18 cellular contexts compared by ENCODE assay signal in genomic region chr19:2188708-2189385, GRCh38. TPM values are rescaled to one million over a fixed set of nuclear protein-coding genes. Genes with fewer than 3 reads are reported as not detected.
DNase-seq lines count a peak whose midpoint lies in the region; ATAC-seq and TF ChIP-seq lines count a peak whose summit lies in the region.
"Had no signal": no experiment of that assay in that cellular context is flagged by ENCODE, and none has a peak within 500 bp of the region (broad histone marks: within the 10 kb centered on the region; RNA-seq: fewer than 3 reads in every experiment).

No MANE protein-coding gene starts in this region.

- peak overlapping the region; percentile 8 for H3K27ac Mint-ChIP-seq in activated CD4-positive, alpha-beta memory T cell treated with anti-CD3 and anti-CD28 coated beads for 36 hours
- peak overlapping the region; percentile 79 for H3K27ac Mint-ChIP-seq in stimulated activated memory B cell treated with anti-CD40 and anti-IgM and Interleukin-4, amounts not matched to agents 10 μg/mL and 1 μg/mL and 100 μg/mL, for 72 hours
- H3K27ac Mint-ChIP-seq: CD4-positive, alpha-beta memory T cell had no signal

- no peak overlapping the region for H3K4me3 Mint-ChIP-seq in activated CD4-positive, alpha-beta memory T cell treated with anti-CD3 and anti-CD28 coated beads for 36 hours
- peak overlapping the region; percentile 7 for H3K4me3 Mint-ChIP-seq in stimulated activated memory B cell treated with anti-CD40 and anti-IgM and Interleukin-4, amounts not matched to agents 10 μg/mL and 1 μg/mL and 100 μg/mL, for 72 hours
- H3K4me3 Mint-ChIP-seq: CD4-positive, alpha-beta memory T cell; central memory CD8-positive, alpha-beta T cell; H9 had no signal

- H3K36me3 ChIP-seq in suprapubic skin, result peaks cover 67% of the 10 kb centered on the region
- peaks cover 0 to 99% (median 65%) of the 10 kb centered on the region in 6 donors for H3K36me3 ChIP-seq in spleen

- TF ChIP-seq POLR2A in suprapubic skin (IDR thresholded peaks at IDR 0.05) (no peak), spleen (IDR thresholded peaks at IDR 0.05) (no peak)

- peaks cover 44% of the 10 kb centered on the region for H3K36me3 Mint-ChIP-seq in activated CD4-positive, alpha-beta memory T cell treated with anti-CD3 and anti-CD28 coated beads for 36 hours
- peaks cover 65% of the 10 kb centered on the region for H3K36me3 Mint-ChIP-seq in stimulated activated memory B cell treated with anti-CD40 and anti-IgM and Interleukin-4, amounts not matched to agents 10 μg/mL and 1 μg/mL and 100 μg/mL, for 72 hours

- CTCF ChIA-PET in activated CD4-positive, alpha-beta memory T cell treated with anti-CD3 and anti-CD28 coated beads for 36 hours (lab: Charles Lee), result no interaction called here

- H3K4me1 ChIP-seq in suprapubic skin, result peaks cover 28% of the 10 kb centered on the region
- peaks cover 4 to 55% (median 31%) of the 10 kb centered on the region in 6 donors for H3K4me1 ChIP-seq in spleen
- H3K4me1 ChIP-seq: pancreas, SJCRH30 had no signal

- H3K27ac ChIP-seq in suprapubic skin (no peak overlapping the region), spleen (peak overlapping the region in 3 of 8 donors; percentile 57 to 72 (median 63))
- H3K27ac ChIP-seq: pancreas, SJCRH30, VCaP had no signal

- intact Hi-C loops in activated CD4-positive, alpha-beta memory T cell treated with anti-CD3 and anti-CD28 coated beads for 36 hours (cut with micrococcal nuclease), result no loop called here
- intact Hi-C loops in spleen (cut with DNase I; ENCODE audit: low total_unique reads), result no loop called here

- TF ChIP-seq CTCF in fibroblast of the aortic adventitia (IDR thresholded peaks at IDR 0.05; ENCODE audit: insufficient read depth, low read length) (no peak), suprapubic skin (IDR thresholded peaks at IDR 0.05) (no peak), spleen (IDR thresholded peaks at IDR 0.05 in 8 of 11, conservative IDR thresholded peaks at IDR 0.05 in 3 of 11) (no peak)

- H3K4me1 Mint-ChIP-seq in activated CD4-positive, alpha-beta memory T cell treated with anti-CD3 and anti-CD28 coated beads for 36 hours (ENCODE audit: low read depth), result peaks cover 3% of the 10 kb centered on the region
- peaks cover 56% of the 10 kb centered on the region for H3K4me1 Mint-ChIP-seq in stimulated activated memory B cell treated with anti-CD40 and anti-IgM and Interleukin-4, amounts not matched to agents 10 μg/mL and 1 μg/mL and 100 μg/mL, for 72 hours
- H3K4me1 Mint-ChIP-seq: central memory CD8-positive, alpha-beta T cell had no signal

- 100% methylated on average over 1 of the region's 19 CpGs for WGBS in suprapubic skin
- 91 to 96% (median 95%) methylated on average over 9 to 19 of the region's 19 CpGs for WGBS in spleen, 5 donors

- no peak for TF ChIP-seq EP300 in suprapubic skin (IDR thresholded peaks at IDR 0.05)

- no peak overlapping the region for H3K4me3 ChIP-seq in fibroblast of the aortic adventitia (ENCODE audit: low read depth, low read length)
- H3K4me3 ChIP-seq in suprapubic skin, result no peak overlapping the region
- no peak overlapping the region for H3K4me3 ChIP-seq in spleen
- H3K4me3 ChIP-seq: esophagus muscularis mucosa, pancreas, SJCRH30 had no signal

- POLR2A ChIA-PET in activated CD4-positive, alpha-beta memory T cell treated with anti-CD3 and anti-CD28 coated beads for 36 hours (lab: Charles Lee), result no interaction called here

- no peaks in the 10 kb centered on the region for H3K27me3 Mint-ChIP-seq in activated CD4-positive, alpha-beta memory T cell treated with anti-CD3 and anti-CD28 coated beads for 36 hours
- no peaks in the 10 kb centered on the region for H3K27me3 Mint-ChIP-seq in stimulated activated memory B cell treated with anti-CD40 and anti-IgM and Interleukin-4, amounts not matched to agents 10 μg/mL and 1 μg/mL and 100 μg/mL, for 72 hours
- H3K27me3 Mint-ChIP-seq: CD4-positive, alpha-beta memory T cell; central memory CD8-positive, alpha-beta T cell had no signal

- H3K9me3 Mint-ChIP-seq in activated CD4-positive, alpha-beta memory T cell treated with anti-CD3 and anti-CD28 coated beads for 36 hours, result no peaks in the 10 kb centered on the region
- peaks cover 3% of the 10 kb centered on the region for H3K9me3 Mint-ChIP-seq in stimulated activated memory B cell treated with anti-CD40 and anti-IgM and Interleukin-4, amounts not matched to agents 10 μg/mL and 1 μg/mL and 100 μg/mL, for 72 hours
- H3K9me3 Mint-ChIP-seq: CD4-positive, alpha-beta memory T cell; central memory CD8-positive, alpha-beta T cell; H9 had no signal

- DNase-seq in stimulated activated CD4-positive, alpha-beta T cell treated with anti-CD3 and anti-CD28 coated beads, Interleukin-15, amount 100 ng/mL, for 48 hours (ENCODE audit: low read depth in 2 of 2), result peak; percentile 17 to 26
- no peak for DNase-seq in stimulated activated CD4-positive, alpha-beta T cell treated with anti-CD3 and anti-CD28 coated beads, Interleukin-4, amount 100 ng/mL, for 1 hour
- peak; percentile 57 for DNase-seq in activated CD4-positive, alpha-beta memory T cell treated with anti-CD3 and anti-CD28 coated beads for 36 hours
- DNase-seq in fibroblast of the aortic adventitia (ENCODE audit: low read depth) (peak; percentile 51), suprapubic skin (ENCODE audit: low spot score in 2 of 2) (no peak), spleen (no peak), GF-D8 (lab: John Stamatoyannopoulos, UW) (no peak)
- DNase-seq: activated naive CD4-positive, alpha-beta T cell; CD4-positive, alpha-beta memory T cell; H9; mammary epithelial cell; NK-92 treated with Interleukin-12 subunit alpha and Interleukin-12 subunit beta, amount 100 ng/mL, for 24 hours; pancreas; SJCRH30 had no signal

- H3K9me3 ChIP-seq in suprapubic skin (no peaks in the 10 kb centered on the region), spleen (no peaks in the 10 kb centered on the region)
- H3K9me3 ChIP-seq: esophagus muscularis mucosa, pancreas, SJCRH30 had no signal

- ATAC-seq in stimulated activated memory B cell treated with anti-CD40 and anti-IgM and Interleukin-4, amounts not matched to agents 10 μg/mL and 1 μg/mL and 100 μg/mL, for 72 hours, result no peak
- ATAC-seq: pancreas had no signal

- no peaks in the 10 kb centered on the region for H3K27me3 ChIP-seq in suprapubic skin
- no peaks in the 10 kb centered on the region for H3K27me3 ChIP-seq in spleen (replicated peaks in 1 of 7)
- H3K27me3 ChIP-seq: esophagus muscularis mucosa, pancreas, SJCRH30 had no signal

RNA-seq across cellular contexts. Expression of gene DOT1L, which starts 25.1 kb away (rescaled TPM):
- total RNA-seq in activated CD4-positive, alpha-beta memory T cell treated with anti-CD3 and anti-CD28 coated beads for 36 hours, result 10 to 100 TPM; 50.2 to 53.7 TPM
- 10.3 and 12.0 TPM in 2 replicates for total RNA-seq in fibroblast of the aortic adventitia (ENCODE audit: low replicate concordance)
- 10 to 100 TPM; 21.6 to 36.8 (median 25.7) TPM for total RNA-seq in suprapubic skin
- total RNA-seq in spleen, result 10 to 100 TPM; 19.5 to 53.2 (median 36.4) TPM
- 10 to 100 TPM in 1 of 3 donors, 1 to 10 TPM in 2; 3.9 to 20.8 (median 7.5) TPM for polyA plus RNA-seq in spleen

RNA-seq across cellular contexts. Expression of gene AP3D1, which starts 37.5 kb away (rescaled TPM):
- total RNA-seq in activated CD4-positive, alpha-beta memory T cell treated with anti-CD3 and anti-CD28 coated beads for 36 hours, result 10 to 100 TPM; 84.6 to 89.1 TPM
- total RNA-seq in fibroblast of the aortic adventitia (ENCODE audit: low replicate concordance) (82.7 and 102 TPM in 2 replicates), suprapubic skin (10 to 100 TPM; 65.4 to 99.4 (median 85.4) TPM), spleen (100 to 1,000 TPM in 4 of 7 donors, 10 to 100 TPM in 3; 89.3 to 112 (median 100) TPM)
- polyA plus RNA-seq in spleen, result 10 to 100 TPM; 32.8 to 80.1 (median 43.2) TPM

RNA-seq across cellular contexts. Expression of gene PLEKHJ1, which starts 47.3 kb away (rescaled TPM):
- total RNA-seq in activated CD4-positive, alpha-beta memory T cell treated with anti-CD3 and anti-CD28 coated beads for 36 hours, result 10 to 100 TPM; 60.8 to 64.0 TPM
- total RNA-seq in fibroblast of the aortic adventitia (ENCODE audit: low replicate concordance), result 30.9 and 33.4 TPM in 2 replicates
- total RNA-seq in suprapubic skin, result 10 to 100 TPM; 36.1 to 78.0 (median 62.9) TPM
- total RNA-seq in spleen, result 10 to 100 TPM; 37.7 to 66.6 (median 45.6) TPM
- 100 to 1,000 TPM in 1 of 3 donors, 10 to 100 TPM in 2; 78.5 to 117 (median 91.8) TPM for polyA plus RNA-seq in spleen

RNA-seq across cellular contexts. Expression of gene SF3A2, which starts 47.8 kb away (rescaled TPM):
- total RNA-seq in activated CD4-positive, alpha-beta memory T cell treated with anti-CD3 and anti-CD28 coated beads for 36 hours, result 100 to 1,000 TPM; 123 to 134 TPM
- total RNA-seq in fibroblast of the aortic adventitia (ENCODE audit: low replicate concordance), result 11.9 and 29.6 TPM in 2 replicates
- total RNA-seq in suprapubic skin, result 100 to 1,000 TPM in 1 of 4 donors, 10 to 100 TPM in 3; 48.0 to 103 (median 64.8) TPM
- total RNA-seq in spleen, result 10 to 100 TPM; 28.5 to 79.7 (median 66.6) TPM
- polyA plus RNA-seq in spleen, result 10 to 100 TPM; 35.1 to 50.4 (median 37.7) TPM

Comparison
In these comparisons a context has a peak if more than half of its experiments do, and no peak if none do; other contexts are left out.
1. DNase-seq: peak in stimulated activated CD4-positive, alpha-beta T cell treated with anti-CD3 and anti-CD28 coated beads, Interleukin-15, amount 100 ng/mL, for 48 hours (2 of 2), activated CD4-positive, alpha-beta memory T cell treated with anti-CD3 and anti-CD28 coated beads for 36 hours (single experiment) and fibroblast of the aortic adventitia (single experiment); none in stimulated activated CD4-positive, alpha-beta T cell treated with anti-CD3 and anti-CD28 coated beads, Interleukin-4, amount 100 ng/mL, for 1 hour (single experiment), suprapubic skin (0 of 2), spleen (single experiment) and GF-D8 (single experiment).